11 cellular contexts compared by ENCODE assay signal in genomic region chr1:41740630-41741239, GRCh38.
DNase-seq lines count a peak whose midpoint lies in the region; ATAC-seq, FAIRE-seq and TF ChIP-seq lines count a peak whose summit lies in the region.
"Had no signal": no experiment of that assay in that cellular context is flagged by ENCODE, and none has a peak within 500 bp of the region (broad histone marks: within the 10 kb centered on the region; RNA-seq: fewer than 3 reads in every experiment).

No MANE protein-coding gene starts in this region.

- H3K9me3 Mint-ChIP-seq in immature natural killer cell: no peaks in the 10 kb centered on the region

- H3K36me3 Mint-ChIP-seq in immature natural killer cell: no peaks in the 10 kb centered on the region

- no peak for FAIRE-seq in GM12891 (lab: Jason Lieb, UNC)

- H3K9me3 ChIP-seq in SU-DHL-6 (ENCODE audit: insufficient read depth, low read length): no peaks in the 10 kb centered on the region
- H3K9me3 ChIP-seq: HAP-1, SK-N-SH, transverse colon had no signal

- H3K4me2 ChIP-seq in SU-DHL-6 (ENCODE audit: low read depth, low read length, poor library complexity, severe bottlenecking): no peak overlapping the region
- H3K4me2 ChIP-seq: SK-N-SH had no signal

- no peak for TF ChIP-seq CTCF in SU-DHL-6 (IDR thresholded peaks at IDR 0.05; ENCODE audit: insufficient read depth, low read length, poor library complexity, severe bottlenecking)

- DNase-seq in AML-193 (lab: John Stamatoyannopoulos, UW) (peak; percentile 68 to 72), GM12891 (ENCODE audit: insufficient read length, low spot score) (no peak), immature natural killer cell (peak; percentile 37 to 53 (median 39)), NCI-H2029 treated with DMSO at 0.1 percent for 48 hours (lab: John Stamatoyannopoulos, UW) (no peak), NCI-H187 treated with DMSO at 0.1 percent for 48 hours (lab: John Stamatoyannopoulos, UW) (no peak)
- no peak for DNase-seq in effector CD8-positive, alpha-beta T cell (lab: John Stamatoyannopoulos, UW)
- DNase-seq: SK-N-SH, transverse colon had no signal

- peaks cover 56 to 71% of the 10 kb centered on the region in 2 donors for H3K4me1 Mint-ChIP-seq in immature natural killer cell

- no peak overlapping the region for H3K4me3 ChIP-seq in SU-DHL-6 (ENCODE audit: insufficient read depth, low read length, poor library complexity, severe bottlenecking)
- H3K4me3 ChIP-seq: HAP-1, transverse colon had no signal

- peak overlapping the region; percentile 48 to 80 (median 55) for H3K4me3 Mint-ChIP-seq in immature natural killer cell

- no peaks in the 10 kb centered on the region for H3K79me2 ChIP-seq in SU-DHL-6 (ENCODE audit: insufficient read depth, low read length)

- H3K27ac Mint-ChIP-seq in immature natural killer cell: peak overlapping the region; percentile 81 to 93 (median 86)

- no peak overlapping the region for H3K9ac ChIP-seq in SU-DHL-6 (ENCODE audit: low read length)
- H3K9ac ChIP-seq: SK-N-SH had no signal

- no peaks in the 10 kb centered on the region for H4K20me1 ChIP-seq in SU-DHL-6 (ENCODE audit: low read depth, low read length)

- TF ChIP-seq POLR2A in GM12891 (IDR thresholded peaks at IDR 0.05; ENCODE audit: low read depth, low read length): no peak

- H3F3A ChIP-seq in SU-DHL-6 (ENCODE audit: insufficient read depth): no peaks in the 10 kb centered on the region

- peak overlapping the region; percentile 31 for H3K27ac ChIP-seq in SU-DHL-6 (ENCODE audit: low read depth, low read length)
- H3K27ac ChIP-seq: transverse colon had no signal

- no peaks in the 10 kb centered on the region for H3K36me3 ChIP-seq in SU-DHL-6 (ENCODE audit: low read length)
- H3K36me3 ChIP-seq: HAP-1, transverse colon had no signal

- H2AFZ ChIP-seq in SU-DHL-6 (ENCODE audit: low read depth, low read length, severe bottlenecking): no peak overlapping the region

- H3K27me3 ChIP-seq in SU-DHL-6 (ENCODE audit: low read length): no peaks in the 10 kb centered on the region
- H3K27me3 ChIP-seq: transverse colon had no signal

- H3K27me3 Mint-ChIP-seq in immature natural killer cell (ENCODE audit: low read depth in 3 of 3): peaks cover 0 to 4% (median 4%) of the 10 kb centered on the region in 3 donors

- no peaks in the 10 kb centered on the region for H3K9me2 ChIP-seq in SU-DHL-6 (replicated peaks; ENCODE audit: insufficient read depth, low read length)
- H3K9me2 ChIP-seq: SK-N-SH had no signal

- ATAC-seq in GM19463 (IDR thresholded peaks at IDR 0.05; ENCODE audit: unreplicated experiment): no peak

TF ChIP-seq in GM12891, 5 proteins besides CTCF, POLR2A, EP300 and RAD21:
- TF ChIP-seq PAX5 (IDR thresholded peaks at IDR 0.05; ENCODE audit: insufficient read depth, low read length, severe bottlenecking): no peak
- TF ChIP-seq POU2F2 (IDR thresholded peaks at IDR 0.05; ENCODE audit: low read depth, low read length): no peak
- peak; percentile 65 for TF ChIP-seq SPI1 (IDR thresholded peaks at IDR 0.05; ENCODE audit: low read depth, low read length)
- TF ChIP-seq POLR2AphosphoS5 (IDR thresholded peaks at IDR 0.05; ENCODE audit: low read depth, low read length): no peak
- no peak for TF ChIP-seq TAF1 (IDR thresholded peaks at IDR 0.05; ENCODE audit: low read depth, low read length)

Comparison
In these comparisons a context has a peak if more than half of its experiments do, and no peak if none do; other contexts are left out.
1. DNase-seq: peak in AML-193 (2 of 2) and immature natural killer cell (3 of 3); none in GM12891 (single experiment), effector CD8-positive, alpha-beta T cell (single experiment), NCI-H2029 treated with DMSO at 0.1 percent for 48 hours (single experiment) and NCI-H187 treated with DMSO at 0.1 percent for 48 hours (single experiment).